Comparison of ENCODE assay signal across 26 cellular contexts in genomic region chr1:147643974-147644373, GRCh38.
"Had no signal": no experiment of that assay in that cellular context is flagged by ENCODE, and none has a peak within 500 bp of the region (broad histone marks: within the 10 kb centered on the region; RNA-seq: fewer than 3 reads in every experiment).

No MANE protein-coding gene starts in this region.

- H3K27ac Mint-ChIP-seq: mesothelial cell of epicardium, naive B cell, neural progenitor cell had no signal

- H3K27me3 ChIP-seq: neural progenitor cell, ovary, suprapubic skin, tibial artery, upper lobe of right lung had no signal

- H3K27me3 Mint-ChIP-seq: stimulated activated naive CD8-positive, alpha-beta T cell treated with anti-CD3 and anti-CD28 coated beads, Interleukin-15, Interleukin-2, amounts not matched to agents 100 ng/mL and 50 ng/mL, for 24 hours had no signal

- DNase-seq: islet precursor cell; left ventricle myocardium inferior; mesendoderm; naive B cell; natural killer cell; nephron progenitor cell; ovary; retina; right cardiac atrium; stimulated activated CD4-positive, alpha-beta T cell treated with anti-CD3 and anti-CD28 coated beads, Interleukin-12 subunit alpha, Interleukin-12 subunit beta, amount 100 ng/mL, for 4 hours; stimulated activated CD4-positive, alpha-beta T cell treated with anti-CD3 and anti-CD28 coated beads, Interleukin-15, amount 100 ng/mL, for 24 hours; stimulated activated CD4-positive, alpha-beta T cell treated with anti-CD3 and anti-CD28 coated beads, Interleukin-2, amount 100 ng/mL, for 24 hours; stimulated activated CD4-positive, alpha-beta T cell treated with anti-CD3 and anti-CD28 coated beads, Interleukin-4, amount 100 ng/mL, for 1 hour; stimulated activated naive CD4-positive, alpha-beta T cell; tibial artery; trophoblast cell; upper lobe of right lung had no signal

- H3K27ac ChIP-seq: left ventricle myocardium inferior, neural progenitor cell, ovary, prostate gland, skin epidermis, suprapubic skin, thoracic aorta, tibial artery, upper lobe of right lung had no signal

- H3K36me3 Mint-ChIP-seq: natural killer cell had no signal

- H3K4me3 Mint-ChIP-seq: mesothelial cell of epicardium; naive B cell; natural killer cell; nephron progenitor cell; neural progenitor cell; stimulated activated naive CD8-positive, alpha-beta T cell treated with anti-CD3 and anti-CD28 coated beads, Interleukin-15, Interleukin-2, amounts not matched to agents 100 ng/mL and 50 ng/mL, for 24 hours had no signal

- H3K9ac ChIP-seq: neural progenitor cell had no signal

- H3K36me3 ChIP-seq: neural progenitor cell, ovary, prostate gland had no signal

- H3K4me3 ChIP-seq: left ventricle myocardium inferior, lung, neural progenitor cell, ovary, prostate gland, skin epidermis, suprapubic skin, thoracic aorta, tibial artery, upper lobe of right lung had no signal

- H3K4me2 ChIP-seq: neural progenitor cell had no signal

- H2AFZ ChIP-seq: neural progenitor cell had no signal

- H3K4me1 ChIP-seq: prostate gland, tibial artery, upper lobe of right lung had no signal

- H3K9me3 Mint-ChIP-seq: mesothelial cell of epicardium; naive B cell; natural killer cell; nephron progenitor cell; neural progenitor cell; stimulated activated naive CD8-positive, alpha-beta T cell treated with anti-CD3 and anti-CD28 coated beads, Interleukin-15, Interleukin-2, amounts not matched to agents 100 ng/mL and 50 ng/mL, for 24 hours had no signal

- H3K4me1 Mint-ChIP-seq: mesothelial cell of epicardium had no signal

- ATAC-seq: natural killer cell, right cardiac atrium, sciatic nerve, upper lobe of right lung had no signal
